Comparison of ENCODE assay signal across 8 cellular contexts in the genomic region with DNA sequence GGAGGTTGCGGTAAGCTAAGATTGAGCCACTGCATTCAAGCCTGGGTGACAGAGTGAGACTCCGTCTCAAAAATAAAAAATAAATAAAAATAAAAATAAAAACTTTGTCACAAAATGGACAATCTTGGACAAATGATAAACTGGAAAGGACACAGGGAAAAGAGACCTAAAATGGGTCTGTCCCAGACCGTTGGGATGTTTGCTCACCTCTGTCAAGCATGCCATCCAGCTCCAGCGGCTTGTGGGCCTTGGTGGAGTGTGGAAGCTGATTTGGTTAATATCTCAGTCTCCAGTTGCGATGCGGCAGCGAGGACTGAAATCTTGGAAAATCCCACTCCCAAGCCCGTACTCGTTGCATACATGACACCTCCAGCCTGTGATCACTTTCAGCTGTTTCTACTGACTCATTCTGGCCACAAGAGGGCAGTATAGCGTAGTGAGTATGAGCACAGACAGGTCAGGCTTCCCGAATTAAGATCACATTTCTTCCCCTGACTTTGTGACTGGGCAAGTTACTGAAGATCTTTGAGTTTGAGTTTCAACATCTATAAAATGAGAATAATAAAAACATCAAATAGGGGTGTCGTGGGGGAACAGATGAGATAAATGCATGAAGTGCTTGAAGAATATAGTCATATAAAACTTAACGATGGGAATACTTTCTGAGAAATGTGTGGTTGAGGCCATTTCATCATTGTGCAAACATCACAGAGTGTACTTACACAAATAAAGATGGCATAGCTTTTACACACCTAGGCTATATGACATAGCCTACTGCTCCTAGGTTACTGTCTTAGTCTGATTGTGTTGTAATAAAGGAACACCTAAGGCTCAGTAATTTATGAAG. TPM values are rescaled to one million over a fixed set of nuclear protein-coding genes. Genes with fewer than 3 reads are reported as not detected.
DNase-seq lines count a peak whose midpoint lies in the region; ATAC-seq and TF ChIP-seq lines count a peak whose summit lies in the region.

No MANE protein-coding gene starts in this region.

- no peaks in the 10 kb centered on the region for H3K4me1 Mint-ChIP-seq in activated CD4-positive, alpha-beta T cell treated with anti-CD3 and anti-CD28 coated beads for 36 hours

- H3K36me3 Mint-ChIP-seq in activated CD4-positive, alpha-beta T cell treated with anti-CD3 and anti-CD28 coated beads for 36 hours (ENCODE audit: low read depth): no peaks in the 10 kb centered on the region

- TF ChIP-seq CTCF in AG09319 (IDR thresholded peaks at IDR 0.05; ENCODE audit: low read depth, low read length): peak; percentile 90

- peaks cover 3% of the 10 kb centered on the region for H3K27me3 Mint-ChIP-seq in activated CD4-positive, alpha-beta T cell treated with anti-CD3 and anti-CD28 coated beads for 36 hours

- DNase-seq in AG09319 (ENCODE audit: extremely low read depth, low read depth) (peak; percentile 62), NCI-H446 (lab: John Stamatoyannopoulos, UW) (peak; percentile 13 to 78), left lobe of liver (ENCODE audit: low spot score) (peak; percentile 61)
- DNase-seq in activated CD4-positive, alpha-beta T cell treated with anti-CD3 and anti-CD28 coated beads for 36 hours: peak; percentile 72
- peak in 2 of 3 donors; percentile 4 to 27 for DNase-seq in stimulated activated CD4-positive, alpha-beta T cell treated with anti-CD3 and anti-CD28 coated beads, TNF-alpha, amount 100 ng/mL, for 1 hour (ENCODE audit: low read depth in 3 of 3, low spot score in 1 of 3)

- no peak overlapping the region for H3K4me3 Mint-ChIP-seq in activated CD4-positive, alpha-beta T cell treated with anti-CD3 and anti-CD28 coated beads for 36 hours

- intact Hi-C loops in activated CD4-positive, alpha-beta T cell treated with anti-CD3 and anti-CD28 coated beads for 36 hours (cut with DNase I, micrococcal nuclease): loop anchor here (1.0 to 2.0 kb wide), 4 partner anchors 50 to 731 kb away; no protein-coding TSS in a partner anchor

- CTCF ChIA-PET in activated CD4-positive, alpha-beta T cell treated with anti-CD3 and anti-CD28 coated beads for 36 hours (lab: Charles Lee): interaction anchor here (0.5 to 5.4 kb wide), 22 partner anchors 9 to 731 kb away, joined by 3 to 42 read pairs (median 4); no protein-coding TSS in a partner anchor

- POLR2A ChIA-PET in activated CD4-positive, alpha-beta T cell treated with anti-CD3 and anti-CD28 coated beads for 36 hours (lab: Charles Lee): no interaction called here

- H3K27ac ChIP-seq in cingulate gyrus (ENCODE audit: low read depth, low read length): peak overlapping the region; percentile 81

- no peaks in the 10 kb centered on the region for H3K9me3 Mint-ChIP-seq in activated CD4-positive, alpha-beta T cell treated with anti-CD3 and anti-CD28 coated beads for 36 hours (ENCODE audit: low read depth)

- no peak overlapping the region for H3K27ac Mint-ChIP-seq in activated CD4-positive, alpha-beta T cell treated with anti-CD3 and anti-CD28 coated beads for 36 hours

- ATAC-seq in GM18907 (IDR thresholded peaks at IDR 0.05; ENCODE audit: unreplicated experiment) (peak; percentile 77), HG03280 (IDR thresholded peaks at IDR 0.05; ENCODE audit: unreplicated experiment) (peak; percentile 85), left lobe of liver (peak; percentile 100)
- peak; percentile 86 for ATAC-seq in activated CD4-positive, alpha-beta T cell treated with anti-CD3 and anti-CD28 coated beads for 36 hours

RNA-seq across cellular contexts. Expression of gene MOBP, which starts 19.6 kb away (rescaled TPM):
- not detected for total RNA-seq in activated CD4-positive, alpha-beta T cell treated with anti-CD3 and anti-CD28 coated beads for 36 hours
- not detected for total RNA-seq in left lobe of liver

RNA-seq across cellular contexts. Expression of gene RPSA, which starts 41.3 kb away (rescaled TPM):
- 1,000 to 10,000 TPM; 2,498 to 3,023 TPM for total RNA-seq in activated CD4-positive, alpha-beta T cell treated with anti-CD3 and anti-CD28 coated beads for 36 hours
- 280 TPM for total RNA-seq in left lobe of liver

Comparison
In these comparisons a context has a peak if more than half of its experiments do, and no peak if none do; other contexts are left out.
1. Peak in every context shown above with its lines: DNase-seq, ATAC-seq and H3K27ac ChIP-seq.
2. DNase-seq: peak in every context shown above with its lines; median percentile 72 in activated CD4-positive, alpha-beta T cell treated with anti-CD3 and anti-CD28 coated beads for 36 hours; 62 in AG09319; 61 in left lobe of liver; 46 in NCI-H446; 16 in stimulated activated CD4-positive, alpha-beta T cell treated with anti-CD3 and anti-CD28 coated beads, TNF-alpha, amount 100 ng/mL, for 1 hour.